Comparison of ENCODE assay signal across 1 cellular context in the genomic region with DNA sequence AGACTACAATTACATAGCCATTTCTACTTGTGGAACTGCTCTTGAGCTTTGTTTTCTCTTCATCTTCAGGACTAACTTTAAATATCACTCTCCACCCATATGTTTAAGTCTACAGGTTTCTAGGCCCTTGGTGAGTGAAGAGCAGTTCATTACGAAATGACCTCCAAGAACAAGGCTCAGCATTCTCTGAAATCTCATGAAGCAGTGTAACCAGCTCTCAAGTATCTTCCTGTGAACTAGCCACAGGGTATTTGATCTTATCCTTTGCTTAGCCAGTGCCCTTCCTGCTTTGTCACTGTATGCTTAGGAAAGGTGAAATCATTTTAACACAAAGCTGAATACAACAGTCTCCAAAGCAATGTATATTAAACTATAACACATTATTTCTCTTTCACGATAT.
A peak's percentile ranks its signal among the peaks of the same experiment; 100 is the strongest.
TF ChIP-seq lines count a peak whose summit lies in the region.

No MANE protein-coding gene starts in this region.

TF ChIP-seq in K562, 482 proteins besides CTCF, POLR2A, EP300 and RAD21 (continues in another document):
- TF ChIP-seq NR2C1 (IDR thresholded peaks at IDR 0.05): no peak
- TF ChIP-seq NR2C1 (tag; IDR thresholded peaks at IDR 0.05): 0 out of 2 replicates have a peak, but pooled peaks have one; percentile 32
- peak; percentile 74; the same call in 1 of the 2 replicates for TF ChIP-seq ESRRA (IDR thresholded peaks at IDR 0.05; ENCODE audit: borderline replicate concordance, low read depth)
- TF ChIP-seq RBM14 (IDR thresholded peaks at IDR 0.05; ENCODE audit: borderline replicate concordance, insufficient read depth, low read depth, low read length): no peak
- TF ChIP-seq, protein P1, sequence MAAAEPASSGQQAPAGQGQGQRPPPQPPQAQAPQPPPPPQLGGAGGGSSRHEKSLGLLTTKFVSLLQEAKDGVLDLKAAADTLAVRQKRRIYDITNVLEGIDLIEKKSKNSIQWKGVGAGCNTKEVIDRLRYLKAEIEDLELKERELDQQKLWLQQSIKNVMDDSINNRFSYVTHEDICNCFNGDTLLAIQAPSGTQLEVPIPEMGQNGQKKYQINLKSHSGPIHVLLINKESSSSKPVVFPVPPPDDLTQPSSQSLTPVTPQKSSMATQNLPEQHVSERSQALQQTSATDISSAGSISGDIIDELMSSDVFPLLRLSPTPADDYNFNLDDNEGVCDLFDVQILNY (CRISPR knock-in tag; IDR thresholded peaks at IDR 0.05): no peak
- TF ChIP-seq ERF (CRISPR knock-in tag; IDR thresholded peaks at IDR 0.05): no peak
- TF ChIP-seq, protein P2, sequence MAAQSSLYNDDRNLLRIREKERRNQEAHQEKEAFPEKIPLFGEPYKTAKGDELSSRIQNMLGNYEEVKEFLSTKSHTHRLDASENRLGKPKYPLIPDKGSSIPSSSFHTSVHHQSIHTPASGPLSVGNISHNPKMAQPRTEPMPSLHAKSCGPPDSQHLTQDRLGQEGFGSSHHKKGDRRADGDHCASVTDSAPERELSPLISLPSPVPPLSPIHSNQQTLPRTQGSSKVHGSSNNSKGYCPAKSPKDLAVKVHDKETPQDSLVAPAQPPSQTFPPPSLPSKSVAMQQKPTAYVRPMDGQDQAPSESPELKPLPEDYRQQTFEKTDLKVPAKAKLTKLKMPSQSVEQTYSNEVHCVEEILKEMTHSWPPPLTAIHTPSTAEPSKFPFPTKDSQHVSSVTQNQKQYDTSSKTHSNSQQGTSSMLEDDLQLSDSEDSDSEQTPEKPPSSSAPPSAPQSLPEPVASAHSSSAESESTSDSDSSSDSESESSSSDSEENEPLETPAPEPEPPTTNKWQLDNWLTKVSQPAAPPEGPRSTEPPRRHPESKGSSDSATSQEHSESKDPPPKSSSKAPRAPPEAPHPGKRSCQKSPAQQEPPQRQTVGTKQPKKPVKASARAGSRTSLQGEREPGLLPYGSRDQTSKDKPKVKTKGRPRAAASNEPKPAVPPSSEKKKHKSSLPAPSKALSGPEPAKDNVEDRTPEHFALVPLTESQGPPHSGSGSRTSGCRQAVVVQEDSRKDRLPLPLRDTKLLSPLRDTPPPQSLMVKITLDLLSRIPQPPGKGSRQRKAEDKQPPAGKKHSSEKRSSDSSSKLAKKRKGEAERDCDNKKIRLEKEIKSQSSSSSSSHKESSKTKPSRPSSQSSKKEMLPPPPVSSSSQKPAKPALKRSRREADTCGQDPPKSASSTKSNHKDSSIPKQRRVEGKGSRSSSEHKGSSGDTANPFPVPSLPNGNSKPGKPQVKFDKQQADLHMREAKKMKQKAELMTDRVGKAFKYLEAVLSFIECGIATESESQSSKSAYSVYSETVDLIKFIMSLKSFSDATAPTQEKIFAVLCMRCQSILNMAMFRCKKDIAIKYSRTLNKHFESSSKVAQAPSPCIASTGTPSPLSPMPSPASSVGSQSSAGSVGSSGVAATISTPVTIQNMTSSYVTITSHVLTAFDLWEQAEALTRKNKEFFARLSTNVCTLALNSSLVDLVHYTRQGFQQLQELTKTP (IDR thresholded peaks at IDR 0.05; ENCODE audit: low read depth in 1 of 2, partially characterized antibody in 2 of 2): peak in 1 of 2 experiments; percentile 69
- TF ChIP-seq, protein P3, sequence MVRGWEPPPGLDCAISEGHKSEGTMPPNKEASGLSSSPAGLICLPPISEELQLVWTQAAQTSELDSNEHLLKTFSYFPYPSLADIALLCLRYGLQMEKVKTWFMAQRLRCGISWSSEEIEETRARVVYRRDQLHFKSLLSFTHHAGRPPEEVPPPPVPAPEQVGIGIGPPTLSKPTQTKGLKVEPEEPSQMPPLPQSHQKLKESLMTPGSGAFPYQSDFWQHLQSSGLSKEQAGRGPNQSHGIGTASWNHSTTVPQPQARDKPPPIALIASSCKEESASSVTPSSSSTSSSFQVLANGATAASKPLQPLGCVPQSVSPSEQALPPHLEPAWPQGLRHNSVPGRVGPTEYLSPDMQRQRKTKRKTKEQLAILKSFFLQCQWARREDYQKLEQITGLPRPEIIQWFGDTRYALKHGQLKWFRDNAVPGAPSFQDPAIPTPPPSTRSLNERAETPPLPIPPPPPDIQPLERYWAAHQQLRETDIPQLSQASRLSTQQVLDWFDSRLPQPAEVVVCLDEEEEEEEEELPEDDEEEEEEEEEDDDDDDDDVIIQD (CRISPR knock-in tag; IDR thresholded peaks at IDR 0.05): no peak
- no peak for TF ChIP-seq MBD2 (IDR thresholded peaks at IDR 0.05; ENCODE audit: borderline replicate concordance, low read depth)
- no peak for TF ChIP-seq DDX20 (tag; IDR thresholded peaks at IDR 0.05; ENCODE audit: low read depth)
- no peak for TF ChIP-seq ZNF232 (CRISPR knock-in tag; IDR thresholded peaks at IDR 0.05)
- no peak for TF ChIP-seq PRPF4 (IDR thresholded peaks at IDR 0.05; ENCODE audit: insufficient read depth, low read depth, low read length, poor library complexity, severe bottlenecking)
- no peak for TF ChIP-seq ATF1 (CRISPR knock-in tag; IDR thresholded peaks at IDR 0.05)
- 0 out of 2 replicates have a peak, but pooled peaks have one; percentile 19 for TF ChIP-seq ATF1 (tag; IDR thresholded peaks at IDR 0.05)
- TF ChIP-seq TBL1XR1 (IDR thresholded peaks at IDR 0.05; ENCODE audit: low read length in 2 of 2): peak in 1 of 2 experiments; percentile 83; a peak in 2 of 4 replicates
- no peak for TF ChIP-seq NFYB (IDR thresholded peaks at IDR 0.05; ENCODE audit: extremely low read depth, insufficient read length)
- TF ChIP-seq HNRNPK (IDR thresholded peaks at IDR 0.05; ENCODE audit: low read depth, low read length, poor library complexity, severe bottlenecking): no peak
- TF ChIP-seq DMBX1 (CRISPR knock-in tag; IDR thresholded peaks at IDR 0.05; ENCODE audit: borderline replicate concordance): no peak
- TF ChIP-seq ETV1 (tag; conservative IDR thresholded peaks at IDR 0.05; ENCODE audit: low read depth): peak; percentile 64
- TF ChIP-seq, protein P4, sequence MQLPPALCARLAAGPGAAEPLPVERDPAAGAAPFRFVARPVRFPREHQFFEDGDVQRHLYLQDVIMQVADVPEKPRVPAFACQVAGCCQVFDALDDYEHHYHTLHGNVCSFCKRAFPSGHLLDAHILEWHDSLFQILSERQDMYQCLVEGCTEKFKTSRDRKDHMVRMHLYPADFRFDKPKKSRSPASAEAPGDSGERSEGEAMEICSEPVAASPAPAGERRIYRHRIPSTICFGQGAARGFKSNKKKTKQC (CRISPR knock-in tag; IDR thresholded peaks at IDR 0.05): no peak
- peak; percentile 93 for TF ChIP-seq MEIS2 (IDR thresholded peaks at IDR 0.05; ENCODE audit: partially characterized antibody)
- no peak for TF ChIP-seq TCF7L2 (IDR thresholded peaks at IDR 0.05; ENCODE audit: low read depth, low read length)
- no peak for TF ChIP-seq ZNF431 (CRISPR knock-in tag; IDR thresholded peaks at IDR 0.05)
- TF ChIP-seq DNMT1 (IDR thresholded peaks at IDR 0.05): no peak
- TF ChIP-seq, protein P5, sequence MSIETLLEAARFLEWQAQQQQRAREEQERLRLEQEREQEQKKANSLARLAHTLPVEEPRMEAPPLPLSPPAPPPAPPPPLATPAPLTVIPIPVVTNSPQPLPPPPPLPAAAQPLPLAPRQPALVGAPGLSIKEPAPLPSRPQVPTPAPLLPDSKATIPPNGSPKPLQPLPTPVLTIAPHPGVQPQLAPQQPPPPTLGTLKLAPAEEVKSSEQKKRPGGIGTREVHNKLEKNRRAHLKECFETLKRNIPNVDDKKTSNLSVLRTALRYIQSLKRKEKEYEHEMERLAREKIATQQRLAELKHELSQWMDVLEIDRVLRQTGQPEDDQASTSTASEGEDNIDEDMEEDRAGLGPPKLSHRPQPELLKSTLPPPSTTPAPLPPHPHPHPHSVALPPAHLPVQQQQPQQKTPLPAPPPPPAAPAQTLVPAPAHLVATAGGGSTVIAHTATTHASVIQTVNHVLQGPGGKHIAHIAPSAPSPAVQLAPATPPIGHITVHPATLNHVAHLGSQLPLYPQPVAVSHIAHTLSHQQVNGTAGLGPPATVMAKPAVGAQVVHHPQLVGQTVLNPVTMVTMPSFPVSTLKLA (conservative IDR thresholded peaks at IDR 0.05): peak in 1 of 2 experiments; percentile 57; a peak in 1 of 4 replicates
- no peak for TF ChIP-seq U2AF2 (optimal IDR thresholded peaks at IDR 0.05; ENCODE audit: low read depth, low read length)
- no peak for TF ChIP-seq ZNF764 (CRISPR knock-in tag; IDR thresholded peaks at IDR 0.05; ENCODE audit: low read depth)
- TF ChIP-seq KDM1A (IDR thresholded peaks at IDR 0.05): peak; percentile 57 to 89; a peak in 3 of 4 replicates
- TF ChIP-seq RBBP5 (IDR thresholded peaks at IDR 0.05; ENCODE audit: borderline replicate concordance, insufficient read depth, low read length, poor library complexity, severe bottlenecking): no peak
- peak in 1 of 2 experiments; percentile 50; a peak in 1 of 4 replicates for TF ChIP-seq ETV6 (IDR thresholded peaks at IDR 0.05; ENCODE audit: borderline replicate concordance in 1 of 2, low read depth in 2 of 2, low read length in 1 of 2)
- no peak for TF ChIP-seq ETV6 (CRISPR knock-in tag; IDR thresholded peaks at IDR 0.05; ENCODE audit: borderline replicate concordance)
- TF ChIP-seq ZBTB17 (CRISPR knock-in tag; IDR thresholded peaks at IDR 0.05): no peak
- TF ChIP-seq, protein P6, sequence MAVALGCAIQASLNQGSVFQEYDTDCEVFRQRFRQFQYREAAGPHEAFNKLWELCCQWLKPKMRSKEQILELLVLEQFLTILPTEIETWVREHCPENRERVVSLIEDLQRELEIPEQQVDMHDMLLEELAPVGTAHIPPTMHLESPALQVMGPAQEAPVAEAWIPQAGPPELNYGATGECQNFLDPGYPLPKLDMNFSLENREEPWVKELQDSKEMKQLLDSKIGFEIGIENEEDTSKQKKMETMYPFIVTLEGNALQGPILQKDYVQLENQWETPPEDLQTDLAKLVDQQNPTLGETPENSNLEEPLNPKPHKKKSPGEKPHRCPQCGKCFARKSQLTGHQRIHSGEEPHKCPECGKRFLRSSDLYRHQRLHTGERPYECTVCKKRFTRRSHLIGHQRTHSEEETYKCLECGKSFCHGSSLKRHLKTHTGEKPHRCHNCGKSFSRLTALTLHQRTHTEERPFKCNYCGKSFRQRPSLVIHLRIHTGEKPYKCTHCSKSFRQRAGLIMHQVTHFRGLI (CRISPR knock-in tag; IDR thresholded peaks at IDR 0.05): no peak
- TF ChIP-seq TOE1 (IDR thresholded peaks at IDR 0.05; ENCODE audit: borderline replicate concordance): no peak
- no peak for TF ChIP-seq TOE1 (CRISPR knock-in tag; IDR thresholded peaks at IDR 0.05; ENCODE audit: borderline replicate concordance, low read depth)
- TF ChIP-seq, protein P7, sequence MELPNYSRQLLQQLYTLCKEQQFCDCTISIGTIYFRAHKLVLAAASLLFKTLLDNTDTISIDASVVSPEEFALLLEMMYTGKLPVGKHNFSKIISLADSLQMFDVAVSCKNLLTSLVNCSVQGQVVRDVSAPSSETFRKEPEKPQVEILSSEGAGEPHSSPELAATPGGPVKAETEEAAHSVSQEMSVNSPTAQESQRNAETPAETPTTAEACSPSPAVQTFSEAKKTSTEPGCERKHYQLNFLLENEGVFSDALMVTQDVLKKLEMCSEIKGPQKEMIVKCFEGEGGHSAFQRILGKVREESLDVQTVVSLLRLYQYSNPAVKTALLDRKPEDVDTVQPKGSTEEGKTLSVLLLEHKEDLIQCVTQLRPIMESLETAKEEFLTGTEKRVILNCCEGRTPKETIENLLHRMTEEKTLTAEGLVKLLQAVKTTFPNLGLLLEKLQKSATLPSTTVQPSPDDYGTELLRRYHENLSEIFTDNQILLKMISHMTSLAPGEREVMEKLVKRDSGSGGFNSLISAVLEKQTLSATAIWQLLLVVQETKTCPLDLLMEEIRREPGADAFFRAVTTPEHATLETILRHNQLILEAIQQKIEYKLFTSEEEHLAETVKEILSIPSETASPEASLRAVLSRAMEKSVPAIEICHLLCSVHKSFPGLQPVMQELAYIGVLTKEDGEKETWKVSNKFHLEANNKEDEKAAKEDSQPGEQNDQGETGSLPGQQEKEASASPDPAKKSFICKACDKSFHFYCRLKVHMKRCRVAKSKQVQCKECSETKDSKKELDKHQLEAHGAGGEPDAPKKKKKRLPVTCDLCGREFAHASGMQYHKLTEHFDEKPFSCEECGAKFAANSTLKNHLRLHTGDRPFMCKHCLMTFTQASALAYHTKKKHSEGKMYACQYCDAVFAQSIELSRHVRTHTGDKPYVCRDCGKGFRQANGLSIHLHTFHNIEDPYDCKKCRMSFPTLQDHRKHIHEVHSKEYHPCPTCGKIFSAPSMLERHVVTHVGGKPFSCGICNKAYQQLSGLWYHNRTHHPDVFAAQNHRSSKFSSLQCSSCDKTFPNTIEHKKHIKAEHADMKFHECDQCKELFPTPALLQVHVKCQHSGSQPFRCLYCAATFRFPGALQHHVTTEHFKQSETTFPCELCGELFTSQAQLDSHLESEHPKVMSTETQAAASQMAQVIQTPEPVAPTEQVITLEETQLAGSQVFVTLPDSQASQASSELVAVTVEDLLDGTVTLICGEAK (IDR thresholded peaks at IDR 0.05): no peak
- TF ChIP-seq, protein P7 (CRISPR knock-in tag; IDR thresholded peaks at IDR 0.05): no peak
- no peak for TF ChIP-seq POLR3G (IDR thresholded peaks at IDR 0.05; ENCODE audit: extremely low read depth, insufficient read length, insufficient replicate concordance)
- TF ChIP-seq ZFPM2 (CRISPR knock-in tag; IDR thresholded peaks at IDR 0.05): no peak
- TF ChIP-seq MED1 (CRISPR knock-in tag; IDR thresholded peaks at IDR 0.05; ENCODE audit: borderline replicate concordance): no peak
- TF ChIP-seq ZNF696 (CRISPR knock-in tag; conservative IDR thresholded peaks at IDR 0.05): no peak
